In the genomic region with DNA sequence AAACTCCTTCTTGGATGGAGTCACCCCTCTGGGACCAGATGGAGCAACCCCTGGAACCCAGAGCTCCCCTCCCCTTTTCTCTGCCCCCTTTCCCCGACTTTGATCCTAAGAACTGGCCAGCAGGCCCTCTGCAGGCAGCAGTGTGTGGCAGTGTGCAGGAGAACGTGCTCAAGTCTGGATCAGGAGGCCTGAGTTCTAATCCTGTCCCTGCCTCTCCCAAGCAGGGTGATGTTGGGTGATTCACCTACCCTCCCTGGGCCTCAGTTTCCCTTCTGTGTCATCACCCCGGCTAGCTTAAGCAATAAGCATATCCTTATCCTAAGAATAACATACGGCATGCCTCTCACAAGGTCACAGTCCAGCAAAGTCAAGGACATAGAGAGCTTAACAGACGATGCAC, we compare ENCODE assay signal across 17 cellular contexts.
"Had no signal": no experiment of that assay in that cellular context is flagged by ENCODE, and none has a peak within 500 bp of the region (broad histone marks: within the 10 kb centered on the region; RNA-seq: fewer than 3 reads in every experiment).

No MANE protein-coding gene starts in this region.

- H3K36me3 ChIP-seq: pancreas, spleen, thoracic aorta, upper lobe of left lung had no signal

- H3K9me3 ChIP-seq: pancreas, spleen, thoracic aorta, upper lobe of left lung had no signal

- H3K9me3 Mint-ChIP-seq: activated T-cell treated with anti-CD3 and anti-CD28 coated beads, Interleukin-2, amount 50 U/mL, for 72 hours; stimulated activated memory B cell treated with anti-CD40 and anti-IgM and Interleukin-4, amounts not matched to agents 10 μg/mL and 1 μg/mL and 100 μg/mL, for 72 hours had no signal

- H3K4me3 Mint-ChIP-seq: activated naive CD8-positive, alpha-beta T cell; activated T-cell treated with anti-CD3 and anti-CD28 coated beads, Interleukin-2, amount 50 U/mL, for 72 hours; stimulated activated memory B cell treated with anti-CD40 and anti-IgM and Interleukin-4, amounts not matched to agents 10 μg/mL and 1 μg/mL and 100 μg/mL, for 72 hours had no signal

- H3K27me3 ChIP-seq: hepatocyte, pancreas, upper lobe of left lung had no signal

- H3K27ac Mint-ChIP-seq: activated naive CD8-positive, alpha-beta T cell; activated T-cell treated with anti-CD3 and anti-CD28 coated beads, Interleukin-2, amount 50 U/mL, for 72 hours; stimulated activated memory B cell treated with anti-CD40 and anti-IgM and Interleukin-4, amounts not matched to agents 10 μg/mL and 1 μg/mL and 100 μg/mL, for 72 hours had no signal

- H3K27ac ChIP-seq: epithelial cell of prostate, foreskin keratinocyte, hepatocyte, pancreas, spleen, thoracic aorta, upper lobe of left lung, VCaP had no signal

- ATAC-seq: activated T-cell treated with anti-CD3 and anti-CD28 coated beads, Interleukin-2, amount 50 U/mL, for 72 hours; foreskin keratinocyte; pancreas; stimulated activated memory B cell treated with anti-CD40 and anti-IgM and Interleukin-4, amounts not matched to agents 10 μg/mL and 1 μg/mL and 100 μg/mL, for 72 hours had no signal

- H3K4me2 ChIP-seq: hepatocyte had no signal

- H3K4me3 ChIP-seq: hepatocyte, pancreas, spleen, thoracic aorta, upper lobe of left lung had no signal

- H3K36me3 Mint-ChIP-seq: activated naive CD8-positive, alpha-beta T cell; stimulated activated memory B cell treated with anti-CD40 and anti-IgM and Interleukin-4, amounts not matched to agents 10 μg/mL and 1 μg/mL and 100 μg/mL, for 72 hours had no signal

- DNase-seq: activated CD4-positive, alpha-beta T cell treated with anti-CD3 and anti-CD28 coated beads for 1 hour; activated CD8-positive, alpha-beta memory T cell treated with anti-CD3 and anti-CD28 coated beads for 24 hours; activated effector memory CD4-positive, alpha-beta T cell treated with anti-CD3 and anti-CD28 coated beads, Interleukin-2, amount 50 U/mL, for 16 hours; activated T-cell treated with anti-CD3 and anti-CD28 coated beads, Interleukin-2, amount 50 U/mL, for 72 hours; foreskin keratinocyte; pancreas; spleen; stimulated activated CD4-positive, alpha-beta T cell treated with anti-CD3 and anti-CD28 coated beads, Interleukin-4, amount 100 ng/mL, for 4 hours; SW 1271; T-helper 2 cell; upper lobe of left lung had no signal

- H3K4me1 ChIP-seq: foreskin keratinocyte had no signal

- H3K79me2 ChIP-seq: hepatocyte had no signal
